Comparison of ENCODE assay signal across 19 cellular contexts in the genomic region with DNA sequence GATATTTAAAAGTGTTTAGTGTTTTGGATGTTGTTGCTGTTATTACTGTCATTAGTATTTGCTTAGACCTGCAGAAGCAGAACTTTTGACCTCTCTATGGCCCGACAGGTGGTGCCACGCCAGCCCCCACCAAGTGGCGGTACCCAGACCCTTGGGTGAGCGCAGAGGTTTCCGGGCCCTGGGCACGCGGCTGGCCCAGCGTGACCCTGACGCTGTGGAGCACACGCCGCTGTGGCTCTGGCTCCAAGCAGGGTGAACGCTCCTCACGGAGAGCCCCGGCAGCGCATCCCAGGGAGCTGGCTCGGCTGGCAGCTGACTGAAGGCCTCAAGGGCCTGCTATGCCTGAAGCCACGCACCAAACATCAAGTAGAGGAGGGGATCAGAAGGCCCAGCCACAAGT. TPM values are rescaled to one million over a fixed set of nuclear protein-coding genes. Genes with fewer than 3 reads are reported as not detected.
"Had no signal": no experiment of that assay in that cellular context is flagged by ENCODE, and none has a peak within 500 bp of the region (broad histone marks: within the 10 kb centered on the region; RNA-seq: fewer than 3 reads in every experiment).

No MANE protein-coding gene starts in this region.

- DNase-seq: activated CD4-positive, alpha-beta T cell treated with anti-CD3 and anti-CD28 coated beads, Interleukin-2, amount 10 ng/mL, durations not matched to agents 7 days and 5 days; activated CD4-positive, CD25-positive, alpha-beta regulatory T cell; activated naive CD4-positive, alpha-beta T cell treated with Interleukin-2 at 50 U/mL for 16 hours; left ventricle myocardium superior; occipital lobe; stimulated activated CD4-positive, alpha-beta T cell treated with anti-CD3 and anti-CD28 coated beads, Interleukin-4, amount 100 ng/mL, for 1 hour; stimulated activated naive CD4-positive, alpha-beta T cell treated with Interleukin-2 at 50 U/mL for 16 hours; substantia nigra had no signal

- H3K4me3 ChIP-seq: esophagus muscularis mucosa, hepatocyte, tibial nerve, vagina had no signal

- H3K4me2 ChIP-seq: hepatocyte had no signal

- H3K27me3 ChIP-seq: esophagus muscularis mucosa, hepatocyte, tibial nerve, vagina had no signal

- H3K27ac Mint-ChIP-seq: activated CD4-positive, alpha-beta T cell treated with anti-CD3 and anti-CD28 coated beads, Interleukin-2, amount 10 ng/mL, durations not matched to agents 7 days and 5 days; memory B cell; natural killer cell treated with Interleukin-12 subunit alpha and Interleukin-12 subunit beta and Interleukin-15 and Interleukin-18, amount 100 ng/mL, for 72 hours had no signal

- H3K79me2 ChIP-seq: hepatocyte had no signal

- ATAC-seq: left ventricle myocardium superior; natural killer cell treated with Interleukin-12 subunit alpha and Interleukin-12 subunit beta and Interleukin-15 and Interleukin-18, amount 100 ng/mL, for 72 hours had no signal

- H3K27ac ChIP-seq: esophagus muscularis mucosa, hepatocyte, tibial nerve, vagina had no signal

- H3K4me3 Mint-ChIP-seq: activated CD4-positive, alpha-beta T cell treated with anti-CD3 and anti-CD28 coated beads, Interleukin-2, amount 10 ng/mL, durations not matched to agents 7 days and 5 days; memory B cell; natural killer cell treated with Interleukin-12 subunit alpha and Interleukin-12 subunit beta and Interleukin-15 and Interleukin-18, amount 100 ng/mL, for 72 hours had no signal

- H3K9me3 ChIP-seq: esophagus muscularis mucosa, tibial nerve, vagina had no signal

- H2AFZ ChIP-seq: hepatocyte had no signal

- FAIRE-seq: astrocyte, TTC549 had no signal

- H3K9me3 Mint-ChIP-seq: activated CD4-positive, alpha-beta T cell treated with anti-CD3 and anti-CD28 coated beads, Interleukin-2, amount 10 ng/mL, durations not matched to agents 7 days and 5 days; memory B cell; natural killer cell treated with Interleukin-12 subunit alpha and Interleukin-12 subunit beta and Interleukin-15 and Interleukin-18, amount 100 ng/mL, for 72 hours had no signal

- H3K27me3 Mint-ChIP-seq: activated CD4-positive, alpha-beta T cell treated with anti-CD3 and anti-CD28 coated beads, Interleukin-2, amount 10 ng/mL, durations not matched to agents 7 days and 5 days; memory B cell; natural killer cell treated with Interleukin-12 subunit alpha and Interleukin-12 subunit beta and Interleukin-15 and Interleukin-18, amount 100 ng/mL, for 72 hours had no signal

RNA-seq across cellular contexts. Expression of a gene that starts 22.6 kb away (rescaled TPM):
- total RNA-seq: activated CD4-positive, alpha-beta T cell treated with anti-CD3 and anti-CD28 coated beads, Interleukin-2, amount 10 ng/mL, durations not matched to agents 7 days and 5 days; astrocyte; esophagus muscularis mucosa; kidney epithelial cell; left ventricle myocardium superior; natural killer cell treated with Interleukin-12 subunit alpha and Interleukin-12 subunit beta and Interleukin-15 and Interleukin-18, amount 100 ng/mL, for 72 hours; occipital lobe; posterior vena cava; T-helper 2 cell treated with Interferon-gamma antibody and Interleukin-4, amounts not matched to agents 100 ng/mL and 5 ng/mL, for 36 hours; vagina had no signal
